20 cellular contexts compared by ENCODE assay signal in genomic region chr21:39656209-39656608, GRCh38. TPM values are rescaled to one million over a fixed set of nuclear protein-coding genes. Genes with fewer than 3 reads are reported as not detected.
"Had no signal": no experiment of that assay in that cellular context is flagged by ENCODE, and none has a peak within 500 bp of the region (broad histone marks: within the 10 kb centered on the region; RNA-seq: fewer than 3 reads in every experiment).

No MANE protein-coding gene starts in this region.

- H3K4me1 Mint-ChIP-seq: activated naive CD4-positive, alpha-beta T cell treated with anti-CD3 and anti-CD28 coated beads, Interleukin-2, amount 50 U/mL, for 24 hours had no signal

- H3K4me3 ChIP-seq: K562 had no signal

- H3K4me3 Mint-ChIP-seq: activated CD8-positive, alpha-beta T cell treated with anti-CD3 and anti-CD28 coated beads for 36 hours; activated naive CD4-positive, alpha-beta T cell treated with anti-CD3 and anti-CD28 coated beads, Interleukin-2, amount 50 U/mL, for 24 hours; T-helper 1 cell treated with Interleukin-12 subunit alpha and Interleukin-12 subunit beta and Interleukin-4 antibody, amounts not matched to agents 30 μg/mL and 1 μg/mL, for 36 hours had no signal

- ATAC-seq: activated CD4-positive, CD25-positive, alpha-beta regulatory T cell treated with anti-CD3 and anti-CD28 coated beads, Interleukin-2, amount 50 U/mL, for 24 hours; activated CD8-positive, alpha-beta T cell treated with anti-CD3 and anti-CD28 coated beads for 36 hours; K562; PC-3 had no signal

- H3K27ac Mint-ChIP-seq: activated CD8-positive, alpha-beta T cell treated with anti-CD3 and anti-CD28 coated beads for 36 hours; activated naive CD4-positive, alpha-beta T cell treated with anti-CD3 and anti-CD28 coated beads, Interleukin-2, amount 50 U/mL, for 24 hours; T-helper 1 cell treated with Interleukin-12 subunit alpha and Interleukin-12 subunit beta and Interleukin-4 antibody, amounts not matched to agents 30 μg/mL and 1 μg/mL, for 36 hours had no signal

- DNase-seq: activated CD4-positive, alpha-beta T cell treated with anti-CD3 and anti-CD28 coated beads for 4 hours; activated CD8-positive, alpha-beta memory T cell treated with anti-CD3 and anti-CD28 coated beads, Interleukin-2, amount 50 U/mL, for 48 hours; activated CD8-positive, alpha-beta T cell treated with anti-CD3 and anti-CD28 coated beads for 36 hours; activated T-cell treated with anti-CD3 and anti-CD28 coated beads, Interleukin-2, amount 50 U/mL, for 1 hour; aorta; Karpas-422; MM.1S; NCI-H1105; NCI-H1436 treated with DMSO at 0.1 percent for 48 hours; NCI-H187; NCI-H2081; NCI-H446; NCI-H524; PC-3; SHP77 treated with DMSO at 0.1 percent for 48 hours had no signal

- H3K9me3 Mint-ChIP-seq: T-helper 1 cell treated with Interleukin-12 subunit alpha and Interleukin-12 subunit beta and Interleukin-4 antibody, amounts not matched to agents 30 μg/mL and 1 μg/mL, for 36 hours had no signal

- H3K36me3 Mint-ChIP-seq: activated naive CD4-positive, alpha-beta T cell treated with anti-CD3 and anti-CD28 coated beads, Interleukin-2, amount 50 U/mL, for 24 hours had no signal

RNA-seq across cellular contexts. Expression of gene B3GALT5, which starts 43.5 kb away (rescaled TPM):
- total RNA-seq: activated CD8-positive, alpha-beta T cell treated with anti-CD3 and anti-CD28 coated beads for 36 hours; SK-MEL-5 had no signal
- polyA plus RNA-seq: K562 had no signal
